30 cellular contexts compared by ENCODE assay signal in genomic region chr10:62587011-62587410, GRCh38.
"Had no signal": no experiment of that assay in that cellular context is flagged by ENCODE, and none has a peak within 500 bp of the region (broad histone marks: within the 10 kb centered on the region; RNA-seq: fewer than 3 reads in every experiment).

No MANE protein-coding gene starts in this region.

- H3K27me3 Mint-ChIP-seq: brain had no signal

- H3K9me3 ChIP-seq: ovary, prostate gland, tibial nerve had no signal

- H3K27ac Mint-ChIP-seq: activated CD4-positive, alpha-beta memory T cell treated with anti-CD3 and anti-CD28 coated beads for 36 hours; activated CD4-positive, alpha-beta T cell treated with anti-CD3 and anti-CD28 coated beads, Interleukin-2, amount 10 ng/mL, durations not matched to agents 24 days and 14 days; activated naive CD8-positive, alpha-beta T cell treated with anti-CD3 and anti-CD28 coated beads, Interleukin-2, amount 50 U/mL, for 24 hours; activated T-helper 2 cell treated with anti-CD3 and anti-CD28 coated beads, Interferon-gamma antibody, Interleukin-2, Interleukin-4, amounts not matched to agents 10 μg/mL and 5 μg/mL and 100 μg/mL, durations not matched to agents 14 hours and 24 hours and 36 hours; brain; mesothelial cell of epicardium; naive thymus-derived CD4-positive, alpha-beta T cell; T-helper 17 cell had no signal

- H3K36me3 ChIP-seq: cardiac muscle cell, ovary, prostate gland, spleen, tibial nerve had no signal

- H3K9me3 Mint-ChIP-seq: activated naive CD4-positive, alpha-beta T cell treated with anti-CD3 and anti-CD28 coated beads, Interleukin-2, amount 50 U/mL, for 24 hours; activated T-cell treated with anti-CD3 and anti-CD28 coated beads, Interleukin-2, amount 50 U/mL, for 4 hours had no signal

- H3K4me1 Mint-ChIP-seq: activated naive CD4-positive, alpha-beta T cell treated with anti-CD3 and anti-CD28 coated beads, Interleukin-2, amount 50 U/mL, for 24 hours; brain; naive thymus-derived CD4-positive, alpha-beta T cell; T-helper 17 cell had no signal

- H3K36me3 Mint-ChIP-seq: activated CD4-positive, alpha-beta memory T cell treated with anti-CD3 and anti-CD28 coated beads for 36 hours; activated naive CD4-positive, alpha-beta T cell treated with anti-CD3 and anti-CD28 coated beads, Interleukin-2, amount 50 U/mL, for 24 hours; brain; mesothelial cell of epicardium; naive thymus-derived CD4-positive, alpha-beta T cell had no signal

- H3K4me3 Mint-ChIP-seq: activated CD4-positive, alpha-beta memory T cell treated with anti-CD3 and anti-CD28 coated beads for 36 hours; activated CD4-positive, alpha-beta T cell treated with anti-CD3 and anti-CD28 coated beads, Interleukin-2, amount 10 ng/mL, durations not matched to agents 24 days and 14 days; activated naive CD4-positive, alpha-beta T cell treated with anti-CD3 and anti-CD28 coated beads, Interleukin-2, amount 50 U/mL, for 24 hours; activated naive CD8-positive, alpha-beta T cell treated with anti-CD3 and anti-CD28 coated beads, Interleukin-2, amount 50 U/mL, for 24 hours; activated T-cell treated with anti-CD3 and anti-CD28 coated beads, Interleukin-2, amount 50 U/mL, for 4 hours; brain; mesothelial cell of epicardium; naive thymus-derived CD4-positive, alpha-beta T cell; T-helper 17 cell had no signal

- DNase-seq: activated CD4-positive, alpha-beta memory T cell treated with anti-CD3 and anti-CD28 coated beads for 36 hours; activated CD4-positive, alpha-beta T cell treated with anti-CD3 and anti-CD28 coated beads, Interleukin-2, amount 10 ng/mL, durations not matched to agents 24 days and 14 days; activated CD4-positive, CD25-positive, alpha-beta regulatory T cell treated with anti-CD3 and anti-CD28 coated beads, Interleukin-2, amount 50 U/mL, for 72 hours; activated naive CD8-positive, alpha-beta T cell treated with anti-CD3 and anti-CD28 coated beads, Interleukin-2, amount 50 U/mL, for 24 hours; activated T-cell treated with anti-CD3 and anti-CD28 coated beads, Interleukin-2, amount 50 U/mL, for 4 hours; anterior cingulate cortex; cerebellar nuclear complex; dorsolateral prefrontal cortex; effector memory CD4-positive, alpha-beta T cell; erythroblast; foreskin keratinocyte; islet precursor cell; left ventricle myocardium superior; naive thymus-derived CD4-positive, alpha-beta T cell; ovary; retina; spleen; stimulated activated naive CD4-positive, alpha-beta T cell; SW 1271; T-helper 17 cell; T1000 had no signal

- H3K27ac ChIP-seq: cardiac muscle cell, coronary artery, dorsolateral prefrontal cortex, foreskin keratinocyte, ovary, prostate gland, tibial nerve had no signal

- H3K27me3 ChIP-seq: dorsolateral prefrontal cortex, ovary, spleen, tibial nerve had no signal

- ATAC-seq: activated naive CD8-positive, alpha-beta T cell treated with anti-CD3 and anti-CD28 coated beads, Interleukin-2, amount 50 U/mL, for 24 hours; activated T-cell treated with anti-CD3 and anti-CD28 coated beads, Interleukin-2, amount 50 U/mL, for 4 hours; foreskin keratinocyte; left ventricle myocardium superior; naive thymus-derived CD4-positive, alpha-beta T cell; sciatic nerve; T-helper 17 cell had no signal

- H3K4me3 ChIP-seq: cardiac muscle cell, coronary artery, dorsolateral prefrontal cortex, ovary, prostate gland, spleen, tibial nerve had no signal

- H3K4me1 ChIP-seq: foreskin keratinocyte, prostate gland had no signal
